In the genomic region with DNA sequence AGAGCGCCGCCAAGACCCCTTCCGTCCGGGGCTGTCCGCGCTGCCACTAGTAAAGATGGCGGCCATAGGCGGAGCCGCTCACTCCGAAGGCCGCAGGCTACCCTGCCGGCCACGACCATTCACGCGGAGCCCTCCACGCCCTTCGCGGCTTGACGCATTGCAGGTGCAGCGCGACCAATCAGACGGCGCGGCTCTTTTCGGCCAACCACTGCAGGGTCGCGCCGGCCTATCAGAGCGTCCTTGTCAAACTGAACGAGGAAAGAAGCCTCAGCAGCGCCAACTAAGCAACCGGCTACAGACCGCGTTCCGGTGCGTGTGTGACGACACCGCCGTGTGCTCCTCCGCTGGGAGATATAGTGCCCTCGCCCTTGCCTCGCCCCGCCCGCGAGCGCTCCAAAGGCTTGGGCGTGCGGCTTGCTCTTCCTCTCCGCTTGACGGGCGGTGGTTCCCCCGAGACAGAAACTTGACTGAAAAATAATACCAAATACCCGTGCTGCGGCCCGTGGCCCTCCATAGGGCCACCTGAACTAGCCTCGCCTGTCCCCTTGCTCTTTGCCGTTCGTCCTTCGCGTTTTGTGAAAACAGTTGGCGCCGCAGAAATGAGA, we compare ENCODE assay signal across 1 cellular context.
TF ChIP-seq lines count a peak whose summit lies in the region.

No MANE protein-coding gene starts in this region.

TF ChIP-seq in WTC11, 78 proteins besides CTCF, POLR2A, EP300 and RAD21 (continued from another document):
- TF ChIP-seq, protein P1, sequence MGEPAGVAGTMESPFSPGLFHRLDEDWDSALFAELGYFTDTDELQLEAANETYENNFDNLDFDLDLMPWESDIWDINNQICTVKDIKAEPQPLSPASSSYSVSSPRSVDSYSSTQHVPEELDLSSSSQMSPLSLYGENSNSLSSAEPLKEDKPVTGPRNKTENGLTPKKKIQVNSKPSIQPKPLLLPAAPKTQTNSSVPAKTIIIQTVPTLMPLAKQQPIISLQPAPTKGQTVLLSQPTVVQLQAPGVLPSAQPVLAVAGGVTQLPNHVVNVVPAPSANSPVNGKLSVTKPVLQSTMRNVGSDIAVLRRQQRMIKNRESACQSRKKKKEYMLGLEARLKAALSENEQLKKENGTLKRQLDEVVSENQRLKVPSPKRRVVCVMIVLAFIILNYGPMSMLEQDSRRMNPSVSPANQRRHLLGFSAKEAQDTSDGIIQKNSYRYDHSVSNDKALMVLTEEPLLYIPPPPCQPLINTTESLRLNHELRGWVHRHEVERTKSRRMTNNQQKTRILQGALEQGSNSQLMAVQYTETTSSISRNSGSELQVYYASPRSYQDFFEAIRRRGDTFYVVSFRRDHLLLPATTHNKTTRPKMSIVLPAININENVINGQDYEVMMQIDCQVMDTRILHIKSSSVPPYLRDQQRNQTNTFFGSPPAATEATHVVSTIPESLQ (CRISPR knock-in tag; IDR thresholded peaks at IDR 0.05), result no peak
- TF ChIP-seq GTF2I (CRISPR knock-in tag; conservative IDR thresholded peaks at IDR 0.05) (no peak), MYBL2 (CRISPR knock-in tag; IDR thresholded peaks at IDR 0.05) (peak; percentile 93), ZNF396 (CRISPR knock-in tag; IDR thresholded peaks at IDR 0.05; ENCODE audit: borderline replicate concordance) (no peak), TCF7 (CRISPR knock-in tag; IDR thresholded peaks at IDR 0.05; ENCODE audit: low read depth) (no peak), JUN (CRISPR knock-in tag; IDR thresholded peaks at IDR 0.05) (peak; percentile 85), NFATC4 (CRISPR knock-in tag; IDR thresholded peaks at IDR 0.05) (no peak), RORB (CRISPR knock-in tag; IDR thresholded peaks at IDR 0.05) (no peak), CREM (CRISPR knock-in tag; IDR thresholded peaks at IDR 0.05) (peak; percentile 91), TP53 (CRISPR knock-in tag; IDR thresholded peaks at IDR 0.05) (no peak; the same call in 1 of the 2 replicates), GRHL2 (CRISPR knock-in tag; IDR thresholded peaks at IDR 0.05; ENCODE audit: insufficient replicate concordance, severe bottlenecking) (no peak), ZNF671 (CRISPR knock-in tag; IDR thresholded peaks at IDR 0.05) (no peak), SMAD3 (CRISPR knock-in tag; IDR thresholded peaks at IDR 0.05; ENCODE audit: borderline replicate concordance) (peak; percentile 91), GABPB1 (CRISPR knock-in tag; IDR thresholded peaks at IDR 0.05) (peak; percentile 84), PRRX2 (CRISPR knock-in tag; IDR thresholded peaks at IDR 0.05) (no peak), TEAD4 (CRISPR knock-in tag; IDR thresholded peaks at IDR 0.05) (peak; percentile 21; the same call in 1 of the 2 replicates), TEAD1 (CRISPR knock-in tag; IDR thresholded peaks at IDR 0.05) (peak; percentile 96), HMGA2 (CRISPR knock-in tag; IDR thresholded peaks at IDR 0.05) (no peak), ZNF138 (CRISPR knock-in tag; conservative IDR thresholded peaks at IDR 0.05) (no peak), ZNF423 (CRISPR knock-in tag; IDR thresholded peaks at IDR 0.05) (no peak), MXD4 (CRISPR knock-in tag; IDR thresholded peaks at IDR 0.05; ENCODE audit: borderline replicate concordance) (no peak), NR3C1 (CRISPR knock-in tag; conservative IDR thresholded peaks at IDR 0.05; ENCODE audit: low read depth) (no peak), OVOL2 (CRISPR knock-in tag; IDR thresholded peaks at IDR 0.05; ENCODE audit: borderline replicate concordance) (no peak), SP1 (CRISPR knock-in tag; conservative IDR thresholded peaks at IDR 0.05) (peak; percentile 92), FOXP1 (CRISPR knock-in tag; IDR thresholded peaks at IDR 0.05; ENCODE audit: borderline replicate concordance) (peak; percentile 47; the same call in 1 of the 2 replicates), ZNF317 (CRISPR knock-in tag; IDR thresholded peaks at IDR 0.05; ENCODE audit: borderline replicate concordance, low read depth) (no peak)
- TF ChIP-seq, protein P2, sequence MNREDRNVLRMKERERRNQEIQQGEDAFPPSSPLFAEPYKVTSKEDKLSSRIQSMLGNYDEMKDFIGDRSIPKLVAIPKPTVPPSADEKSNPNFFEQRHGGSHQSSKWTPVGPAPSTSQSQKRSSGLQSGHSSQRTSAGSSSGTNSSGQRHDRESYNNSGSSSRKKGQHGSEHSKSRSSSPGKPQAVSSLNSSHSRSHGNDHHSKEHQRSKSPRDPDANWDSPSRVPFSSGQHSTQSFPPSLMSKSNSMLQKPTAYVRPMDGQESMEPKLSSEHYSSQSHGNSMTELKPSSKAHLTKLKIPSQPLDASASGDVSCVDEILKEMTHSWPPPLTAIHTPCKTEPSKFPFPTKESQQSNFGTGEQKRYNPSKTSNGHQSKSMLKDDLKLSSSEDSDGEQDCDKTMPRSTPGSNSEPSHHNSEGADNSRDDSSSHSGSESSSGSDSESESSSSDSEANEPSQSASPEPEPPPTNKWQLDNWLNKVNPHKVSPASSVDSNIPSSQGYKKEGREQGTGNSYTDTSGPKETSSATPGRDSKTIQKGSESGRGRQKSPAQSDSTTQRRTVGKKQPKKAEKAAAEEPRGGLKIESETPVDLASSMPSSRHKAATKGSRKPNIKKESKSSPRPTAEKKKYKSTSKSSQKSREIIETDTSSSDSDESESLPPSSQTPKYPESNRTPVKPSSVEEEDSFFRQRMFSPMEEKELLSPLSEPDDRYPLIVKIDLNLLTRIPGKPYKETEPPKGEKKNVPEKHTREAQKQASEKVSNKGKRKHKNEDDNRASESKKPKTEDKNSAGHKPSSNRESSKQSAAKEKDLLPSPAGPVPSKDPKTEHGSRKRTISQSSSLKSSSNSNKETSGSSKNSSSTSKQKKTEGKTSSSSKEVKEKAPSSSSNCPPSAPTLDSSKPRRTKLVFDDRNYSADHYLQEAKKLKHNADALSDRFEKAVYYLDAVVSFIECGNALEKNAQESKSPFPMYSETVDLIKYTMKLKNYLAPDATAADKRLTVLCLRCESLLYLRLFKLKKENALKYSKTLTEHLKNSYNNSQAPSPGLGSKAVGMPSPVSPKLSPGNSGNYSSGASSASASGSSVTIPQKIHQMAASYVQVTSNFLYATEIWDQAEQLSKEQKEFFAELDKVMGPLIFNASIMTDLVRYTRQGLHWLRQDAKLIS (CRISPR knock-in tag; IDR thresholded peaks at IDR 0.05; ENCODE audit: borderline replicate concordance), result 0 out of 2 replicates have a peak, but pooled peaks have one; percentile 38
- TF ChIP-seq, protein P3, sequence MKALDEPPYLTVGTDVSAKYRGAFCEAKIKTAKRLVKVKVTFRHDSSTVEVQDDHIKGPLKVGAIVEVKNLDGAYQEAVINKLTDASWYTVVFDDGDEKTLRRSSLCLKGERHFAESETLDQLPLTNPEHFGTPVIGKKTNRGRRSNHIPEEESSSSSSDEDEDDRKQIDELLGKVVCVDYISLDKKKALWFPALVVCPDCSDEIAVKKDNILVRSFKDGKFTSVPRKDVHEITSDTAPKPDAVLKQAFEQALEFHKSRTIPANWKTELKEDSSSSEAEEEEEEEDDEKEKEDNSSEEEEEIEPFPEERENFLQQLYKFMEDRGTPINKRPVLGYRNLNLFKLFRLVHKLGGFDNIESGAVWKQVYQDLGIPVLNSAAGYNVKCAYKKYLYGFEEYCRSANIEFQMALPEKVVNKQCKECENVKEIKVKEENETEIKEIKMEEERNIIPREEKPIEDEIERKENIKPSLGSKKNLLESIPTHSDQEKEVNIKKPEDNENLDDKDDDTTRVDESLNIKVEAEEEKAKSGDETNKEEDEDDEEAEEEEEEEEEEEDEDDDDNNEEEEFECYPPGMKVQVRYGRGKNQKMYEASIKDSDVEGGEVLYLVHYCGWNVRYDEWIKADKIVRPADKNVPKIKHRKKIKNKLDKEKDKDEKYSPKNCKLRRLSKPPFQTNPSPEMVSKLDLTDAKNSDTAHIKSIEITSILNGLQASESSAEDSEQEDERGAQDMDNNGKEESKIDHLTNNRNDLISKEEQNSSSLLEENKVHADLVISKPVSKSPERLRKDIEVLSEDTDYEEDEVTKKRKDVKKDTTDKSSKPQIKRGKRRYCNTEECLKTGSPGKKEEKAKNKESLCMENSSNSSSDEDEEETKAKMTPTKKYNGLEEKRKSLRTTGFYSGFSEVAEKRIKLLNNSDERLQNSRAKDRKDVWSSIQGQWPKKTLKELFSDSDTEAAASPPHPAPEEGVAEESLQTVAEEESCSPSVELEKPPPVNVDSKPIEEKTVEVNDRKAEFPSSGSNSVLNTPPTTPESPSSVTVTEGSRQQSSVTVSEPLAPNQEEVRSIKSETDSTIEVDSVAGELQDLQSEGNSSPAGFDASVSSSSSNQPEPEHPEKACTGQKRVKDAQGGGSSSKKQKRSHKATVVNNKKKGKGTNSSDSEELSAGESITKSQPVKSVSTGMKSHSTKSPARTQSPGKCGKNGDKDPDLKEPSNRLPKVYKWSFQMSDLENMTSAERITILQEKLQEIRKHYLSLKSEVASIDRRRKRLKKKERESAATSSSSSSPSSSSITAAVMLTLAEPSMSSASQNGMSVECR (CRISPR knock-in tag; IDR thresholded peaks at IDR 0.05; ENCODE audit: borderline replicate concordance), result peak; percentile 88
- TF ChIP-seq, protein P4, sequence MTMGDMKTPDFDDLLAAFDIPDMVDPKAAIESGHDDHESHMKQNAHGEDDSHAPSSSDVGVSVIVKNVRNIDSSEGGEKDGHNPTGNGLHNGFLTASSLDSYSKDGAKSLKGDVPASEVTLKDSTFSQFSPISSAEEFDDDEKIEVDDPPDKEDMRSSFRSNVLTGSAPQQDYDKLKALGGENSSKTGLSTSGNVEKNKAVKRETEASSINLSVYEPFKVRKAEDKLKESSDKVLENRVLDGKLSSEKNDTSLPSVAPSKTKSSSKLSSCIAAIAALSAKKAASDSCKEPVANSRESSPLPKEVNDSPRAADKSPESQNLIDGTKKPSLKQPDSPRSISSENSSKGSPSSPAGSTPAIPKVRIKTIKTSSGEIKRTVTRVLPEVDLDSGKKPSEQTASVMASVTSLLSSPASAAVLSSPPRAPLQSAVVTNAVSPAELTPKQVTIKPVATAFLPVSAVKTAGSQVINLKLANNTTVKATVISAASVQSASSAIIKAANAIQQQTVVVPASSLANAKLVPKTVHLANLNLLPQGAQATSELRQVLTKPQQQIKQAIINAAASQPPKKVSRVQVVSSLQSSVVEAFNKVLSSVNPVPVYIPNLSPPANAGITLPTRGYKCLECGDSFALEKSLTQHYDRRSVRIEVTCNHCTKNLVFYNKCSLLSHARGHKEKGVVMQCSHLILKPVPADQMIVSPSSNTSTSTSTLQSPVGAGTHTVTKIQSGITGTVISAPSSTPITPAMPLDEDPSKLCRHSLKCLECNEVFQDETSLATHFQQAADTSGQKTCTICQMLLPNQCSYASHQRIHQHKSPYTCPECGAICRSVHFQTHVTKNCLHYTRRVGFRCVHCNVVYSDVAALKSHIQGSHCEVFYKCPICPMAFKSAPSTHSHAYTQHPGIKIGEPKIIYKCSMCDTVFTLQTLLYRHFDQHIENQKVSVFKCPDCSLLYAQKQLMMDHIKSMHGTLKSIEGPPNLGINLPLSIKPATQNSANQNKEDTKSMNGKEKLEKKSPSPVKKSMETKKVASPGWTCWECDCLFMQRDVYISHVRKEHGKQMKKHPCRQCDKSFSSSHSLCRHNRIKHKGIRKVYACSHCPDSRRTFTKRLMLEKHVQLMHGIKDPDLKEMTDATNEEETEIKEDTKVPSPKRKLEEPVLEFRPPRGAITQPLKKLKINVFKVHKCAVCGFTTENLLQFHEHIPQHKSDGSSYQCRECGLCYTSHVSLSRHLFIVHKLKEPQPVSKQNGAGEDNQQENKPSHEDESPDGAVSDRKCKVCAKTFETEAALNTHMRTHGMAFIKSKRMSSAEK (CRISPR knock-in tag; IDR thresholded peaks at IDR 0.05; ENCODE audit: borderline replicate concordance), result no peak
- TF ChIP-seq, protein P5, sequence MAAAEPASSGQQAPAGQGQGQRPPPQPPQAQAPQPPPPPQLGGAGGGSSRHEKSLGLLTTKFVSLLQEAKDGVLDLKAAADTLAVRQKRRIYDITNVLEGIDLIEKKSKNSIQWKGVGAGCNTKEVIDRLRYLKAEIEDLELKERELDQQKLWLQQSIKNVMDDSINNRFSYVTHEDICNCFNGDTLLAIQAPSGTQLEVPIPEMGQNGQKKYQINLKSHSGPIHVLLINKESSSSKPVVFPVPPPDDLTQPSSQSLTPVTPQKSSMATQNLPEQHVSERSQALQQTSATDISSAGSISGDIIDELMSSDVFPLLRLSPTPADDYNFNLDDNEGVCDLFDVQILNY (CRISPR knock-in tag; IDR thresholded peaks at IDR 0.05), result peak; percentile 77; the same call in 1 of the 2 replicates
- TF ChIP-seq, protein P6, sequence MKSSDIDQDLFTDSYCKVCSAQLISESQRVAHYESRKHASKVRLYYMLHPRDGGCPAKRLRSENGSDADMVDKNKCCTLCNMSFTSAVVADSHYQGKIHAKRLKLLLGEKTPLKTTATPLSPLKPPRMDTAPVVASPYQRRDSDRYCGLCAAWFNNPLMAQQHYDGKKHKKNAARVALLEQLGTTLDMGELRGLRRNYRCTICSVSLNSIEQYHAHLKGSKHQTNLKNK (CRISPR knock-in tag; IDR thresholded peaks at IDR 0.05), result no peak
- TF ChIP-seq, protein P7, sequence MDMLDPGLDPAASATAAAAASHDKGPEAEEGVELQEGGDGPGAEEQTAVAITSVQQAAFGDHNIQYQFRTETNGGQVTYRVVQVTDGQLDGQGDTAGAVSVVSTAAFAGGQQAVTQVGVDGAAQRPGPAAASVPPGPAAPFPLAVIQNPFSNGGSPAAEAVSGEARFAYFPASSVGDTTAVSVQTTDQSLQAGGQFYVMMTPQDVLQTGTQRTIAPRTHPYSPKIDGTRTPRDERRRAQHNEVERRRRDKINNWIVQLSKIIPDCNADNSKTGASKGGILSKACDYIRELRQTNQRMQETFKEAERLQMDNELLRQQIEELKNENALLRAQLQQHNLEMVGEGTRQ (CRISPR knock-in tag; IDR thresholded peaks at IDR 0.05), result no peak
- TF ChIP-seq, protein P8, sequence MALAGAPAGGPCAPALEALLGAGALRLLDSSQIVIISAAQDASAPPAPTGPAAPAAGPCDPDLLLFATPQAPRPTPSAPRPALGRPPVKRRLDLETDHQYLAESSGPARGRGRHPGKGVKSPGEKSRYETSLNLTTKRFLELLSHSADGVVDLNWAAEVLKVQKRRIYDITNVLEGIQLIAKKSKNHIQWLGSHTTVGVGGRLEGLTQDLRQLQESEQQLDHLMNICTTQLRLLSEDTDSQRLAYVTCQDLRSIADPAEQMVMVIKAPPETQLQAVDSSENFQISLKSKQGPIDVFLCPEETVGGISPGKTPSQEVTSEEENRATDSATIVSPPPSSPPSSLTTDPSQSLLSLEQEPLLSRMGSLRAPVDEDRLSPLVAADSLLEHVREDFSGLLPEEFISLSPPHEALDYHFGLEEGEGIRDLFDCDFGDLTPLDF (CRISPR knock-in tag; IDR thresholded peaks at IDR 0.05), result no peak
- TF ChIP-seq, protein P9, sequence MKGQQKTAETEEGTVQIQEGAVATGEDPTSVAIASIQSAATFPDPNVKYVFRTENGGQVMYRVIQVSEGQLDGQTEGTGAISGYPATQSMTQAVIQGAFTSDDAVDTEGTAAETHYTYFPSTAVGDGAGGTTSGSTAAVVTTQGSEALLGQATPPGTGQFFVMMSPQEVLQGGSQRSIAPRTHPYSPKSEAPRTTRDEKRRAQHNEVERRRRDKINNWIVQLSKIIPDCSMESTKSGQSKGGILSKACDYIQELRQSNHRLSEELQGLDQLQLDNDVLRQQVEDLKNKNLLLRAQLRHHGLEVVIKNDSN (CRISPR knock-in tag; IDR thresholded peaks at IDR 0.05), result peak; percentile 68
- TF ChIP-seq, protein P10, sequence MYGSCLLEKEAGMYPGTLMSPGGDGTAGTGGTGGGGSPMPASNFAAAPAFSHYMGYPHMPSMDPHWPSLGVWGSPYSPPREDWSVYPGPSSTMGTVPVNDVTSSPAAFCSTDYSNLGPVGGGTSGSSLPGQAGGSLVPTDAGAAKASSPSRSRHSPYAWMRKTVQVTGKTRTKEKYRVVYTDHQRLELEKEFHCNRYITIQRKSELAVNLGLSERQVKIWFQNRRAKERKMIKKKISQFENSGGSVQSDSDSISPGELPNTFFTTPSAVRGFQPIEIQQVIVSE (CRISPR knock-in tag; IDR thresholded peaks at IDR 0.05; ENCODE audit: borderline replicate concordance), result no peak
TF ChIP-seq in WTC11: peak in this region for 27.
